8 cellular contexts compared by ENCODE assay signal in genomic region chr19:11767633-11768133, GRCh38.
DNase-seq lines count a peak whose midpoint lies in the region; ATAC-seq and TF ChIP-seq lines count a peak whose summit lies in the region.

No MANE protein-coding gene starts in this region.

- no peak for TF ChIP-seq CTCF in WI38 (IDR thresholded peaks at IDR 0.05; ENCODE audit: low read depth, low read length)

- no peaks in the 10 kb centered on the region for H3K27me3 ChIP-seq in effector memory CD4-positive, alpha-beta T cell (replicated peaks; ENCODE audit: control insufficient read depth, insufficient read depth, low read length, poor library complexity, severe bottlenecking)
- H3K27me3 ChIP-seq in stomach smooth muscle (ENCODE audit: control insufficient read depth in 1 of 2, insufficient read depth in 2 of 2, low read length in 2 of 2) = no peaks in the 10 kb centered on the region

- peak overlapping the region; percentile 98 for H3K27ac Mint-ChIP-seq in memory B cell

- H3K4me1 ChIP-seq in effector memory CD4-positive, alpha-beta T cell (ENCODE audit: control insufficient read depth, insufficient read depth, low read length, poor library complexity, severe bottlenecking) = peaks cover 7% of the 10 kb centered on the region
- H3K4me1 ChIP-seq in stomach smooth muscle (ENCODE audit: control insufficient read depth, insufficient read depth, low read length) = peaks cover 12% of the 10 kb centered on the region

- peak overlapping the region; percentile 92 to 96 for H3K9ac ChIP-seq in stomach smooth muscle (ENCODE audit: low read length in 2 of 2)

- H3K4me1 Mint-ChIP-seq in memory B cell = peaks cover 23% of the 10 kb centered on the region

- H3K27me3 Mint-ChIP-seq in memory B cell = no peaks in the 10 kb centered on the region

- no peaks in the 10 kb centered on the region for H3K36me3 ChIP-seq in effector memory CD4-positive, alpha-beta T cell (ENCODE audit: control insufficient read depth, insufficient read depth, low read length)
- no peaks in the 10 kb centered on the region for H3K36me3 ChIP-seq in stomach smooth muscle (ENCODE audit: control insufficient read depth in 2 of 2, insufficient read depth in 2 of 2, low read length in 2 of 2)

- H3K9me3 Mint-ChIP-seq in memory B cell = peaks cover 16% of the 10 kb centered on the region

- H3K4me3 ChIP-seq in WI38 (ENCODE audit: low read depth, low read length) (peak overlapping the region; percentile 84), stomach smooth muscle (ENCODE audit: low read length in 2 of 2) (peak overlapping the region; percentile 86 to 91)
- peak overlapping the region; percentile 75 for H3K4me3 ChIP-seq in effector memory CD4-positive, alpha-beta T cell (ENCODE audit: insufficient read depth, low read depth, low read length, poor library complexity, severe bottlenecking)

- peak; percentile 1 for DNase-seq in activated gamma-delta T cell treated with anti-CD3 and anti-CD28 coated beads, Interleukin-2, amount 50 U/mL, for 16 hours (ENCODE audit: low read depth)
- DNase-seq in activated gamma-delta T cell (lab: John Stamatoyannopoulos, UW) (no peak), memory B cell (ENCODE audit: low spot score in 2 of 2) (peak; percentile 23 to 38), NCI-H2029 (lab: John Stamatoyannopoulos, UW) (no peak)
- no peak for DNase-seq in effector memory CD4-positive, alpha-beta T cell

- peaks cover 6% of the 10 kb centered on the region for H3K9me3 ChIP-seq in effector memory CD4-positive, alpha-beta T cell (ENCODE audit: control insufficient read depth, low read length)
- no peaks in the 10 kb centered on the region for H3K9me3 ChIP-seq in stomach smooth muscle (ENCODE audit: control insufficient read depth in 2 of 2, low read length in 2 of 2)

- H3K4me3 Mint-ChIP-seq in memory B cell = peak overlapping the region; percentile 99

- H3K27ac ChIP-seq in effector memory CD4-positive, alpha-beta T cell (ENCODE audit: insufficient read depth, low read length, poor library complexity, severe bottlenecking) = peak overlapping the region; percentile 67
- H3K27ac ChIP-seq in stomach smooth muscle (ENCODE audit: low read length) = peak overlapping the region; percentile 97

- ATAC-seq in HG03439 (IDR thresholded peaks at IDR 0.05; ENCODE audit: unreplicated experiment) (peak; percentile 15), memory B cell (ENCODE audit: low read depth) (peak; percentile 12)

- H3K36me3 Mint-ChIP-seq in memory B cell = peaks cover 26% of the 10 kb centered on the region

Comparison
In these comparisons a context has a peak if more than half of its experiments do, and no peak if none do; other contexts are left out.
1. DNase-seq: peak in activated gamma-delta T cell treated with anti-CD3 and anti-CD28 coated beads, Interleukin-2, amount 50 U/mL, for 16 hours (single experiment) and memory B cell (2 of 2); none in activated gamma-delta T cell (single experiment), effector memory CD4-positive, alpha-beta T cell (0 of 3) and NCI-H2029 (single experiment).
2. Peak in every context shown above with its lines, with median percentiles within 50 percentile points of each other: H3K4me3 ChIP-seq.